ENCODE assay signal across 1 cellular context in genomic region chr16:64242510-64242909, GRCh38.
TF ChIP-seq lines count a peak whose summit lies in the region.

No MANE protein-coding gene starts in this region.

TF ChIP-seq in GM23338, 12 proteins besides CTCF, POLR2A, EP300 and RAD21 (continued from another document):
- no peak for TF ChIP-seq ZNF462 (CRISPR knock-in tag; IDR thresholded peaks at IDR 0.05)
TF ChIP-seq in GM23338: peak in this region for 0.
